In genomic region chr7:107002131-107002803, GRCh38 we compare ENCODE assay signal across 22 cellular contexts.
"Had no signal": no experiment of that assay in that cellular context is flagged by ENCODE, and none has a peak within 500 bp of the region (broad histone marks: within the 10 kb centered on the region; RNA-seq: fewer than 3 reads in every experiment).

No MANE protein-coding gene starts in this region.

- H3K27me3 ChIP-seq: esophagus muscularis mucosa, gastroesophageal sphincter, neural progenitor cell, ovary, right atrium auricular region, sigmoid colon, stomach had no signal

- DNase-seq: effector memory CD4-positive, alpha-beta T cell; glutamatergic neuron; immature natural killer cell; kidney; left cardiac atrium; left ventricle myocardium inferior; lower lobe of right lung; natural killer cell; nucleus accumbens; ovary; sigmoid colon; small intestine; stimulated activated CD4-positive, alpha-beta T cell treated with anti-CD3 and anti-CD28 coated beads, Interleukin-12 subunit alpha, Interleukin-12 subunit beta, amount 100 ng/mL, for 4 hours; stimulated activated naive CD4-positive, alpha-beta T cell; stomach; trophoblast cell had no signal

- H3K4me1 Mint-ChIP-seq: immature natural killer cell, memory B cell, natural killer cell, neural progenitor cell had no signal

- H3K4me3 ChIP-seq: esophagus muscularis mucosa, gastroesophageal sphincter, left ventricle myocardium inferior, lower lobe of right lung, neural progenitor cell, ovary, right atrium auricular region, sigmoid colon, stomach had no signal

- H3K36me3 ChIP-seq: esophagus muscularis mucosa, gastroesophageal sphincter, left ventricle myocardium inferior, lower lobe of right lung, neural progenitor cell, ovary, right atrium auricular region, sigmoid colon, stomach had no signal

- ATAC-seq: gastroesophageal sphincter, left cardiac atrium, lower lobe of right lung, natural killer cell had no signal

- H3K4me3 Mint-ChIP-seq: immature natural killer cell, memory B cell, mesothelial cell of epicardium, natural killer cell, neural progenitor cell had no signal

- H3K9me3 Mint-ChIP-seq: immature natural killer cell, memory B cell, mesothelial cell of epicardium, natural killer cell, neural progenitor cell had no signal

- H3K27me3 Mint-ChIP-seq: memory B cell had no signal

- H3K27ac ChIP-seq: esophagus muscularis mucosa, gastroesophageal sphincter, left ventricle myocardium inferior, lower lobe of right lung, neural progenitor cell, ovary, right atrium auricular region, sigmoid colon, stomach had no signal

- H3K27ac Mint-ChIP-seq: immature natural killer cell, memory B cell, mesothelial cell of epicardium, natural killer cell, neural progenitor cell had no signal

- H3K9me3 ChIP-seq: esophagus muscularis mucosa, gastroesophageal sphincter, left ventricle myocardium inferior, lower lobe of right lung, ovary, right atrium auricular region, sigmoid colon, stomach had no signal

- H3K9ac ChIP-seq: neural progenitor cell had no signal

- H3K36me3 Mint-ChIP-seq: immature natural killer cell, memory B cell, mesothelial cell of epicardium, natural killer cell, neural progenitor cell had no signal

- H3K4me2 ChIP-seq: neural progenitor cell had no signal

- H2AFZ ChIP-seq: neural progenitor cell had no signal

- H3K4me1 ChIP-seq: esophagus muscularis mucosa, gastroesophageal sphincter, lower lobe of right lung, neural progenitor cell, sigmoid colon, stomach had no signal
